In genomic region chr12:49661191-49661590, GRCh38 we compare ENCODE assay signal across 13 cellular contexts. TPM values are rescaled to one million over a fixed set of nuclear protein-coding genes. Genes with fewer than 3 reads are reported as not detected.
DNase-seq lines count a peak whose midpoint lies in the region; ATAC-seq lines count a peak whose summit lies in the region.
"Had no signal": no experiment of that assay in that cellular context is flagged by ENCODE, and none has a peak within 500 bp of the region (broad histone marks: within the 10 kb centered on the region; RNA-seq: fewer than 3 reads in every experiment).

No MANE protein-coding gene starts in this region.

- H3K4me1 Mint-ChIP-seq in activated T-helper 2 cell treated with anti-CD3 and anti-CD28 coated beads, Interferon-gamma antibody, Interleukin-2, Interleukin-4, amounts not matched to agents 10 μg/mL and 5 μg/mL and 100 μg/mL, durations not matched to agents 14 hours and 24 hours and 36 hours (ENCODE audit: low read depth): peaks cover 54% of the 10 kb centered on the region

- no peak overlapping the region for H3K4me3 Mint-ChIP-seq in activated T-helper 2 cell treated with anti-CD3 and anti-CD28 coated beads, Interferon-gamma antibody, Interleukin-2, Interleukin-4, amounts not matched to agents 10 μg/mL and 5 μg/mL and 100 μg/mL, durations not matched to agents 14 hours and 24 hours and 36 hours (ENCODE audit: low read depth)

- no peaks in the 10 kb centered on the region for H3K27me3 Mint-ChIP-seq in activated T-helper 2 cell treated with anti-CD3 and anti-CD28 coated beads, Interferon-gamma antibody, Interleukin-2, Interleukin-4, amounts not matched to agents 10 μg/mL and 5 μg/mL and 100 μg/mL, durations not matched to agents 14 hours and 24 hours and 36 hours (ENCODE audit: low read depth)

- intact Hi-C loops in activated T-helper 2 cell treated with anti-CD3 and anti-CD28 coated beads, Interferon-gamma antibody, Interleukin-2, Interleukin-4, amounts not matched to agents 10 μg/mL and 5 μg/mL and 100 μg/mL, durations not matched to agents 14 hours and 24 hours and 36 hours (cut with micrococcal nuclease): no loop called here
- intact Hi-C loops in head of caudate nucleus (cut with DNase I): no loop called here

- peaks cover 74% of the 10 kb centered on the region for H3K36me3 Mint-ChIP-seq in activated T-helper 2 cell treated with anti-CD3 and anti-CD28 coated beads, Interferon-gamma antibody, Interleukin-2, Interleukin-4, amounts not matched to agents 10 μg/mL and 5 μg/mL and 100 μg/mL, durations not matched to agents 14 hours and 24 hours and 36 hours (ENCODE audit: low read depth)

- DNase-seq in SIG-M5 treated with dmso at 0.1 percent for 504 hours (lab: John Stamatoyannopoulos, UW; ENCODE audit: unreplicated experiment): peak; percentile 54
- no peak for DNase-seq in SIG-M5 (lab: John Stamatoyannopoulos, UW)
- DNase-seq in activated T-helper 2 cell treated with anti-CD3 and anti-CD28 coated beads, Interferon-gamma antibody, Interleukin-2, Interleukin-4, amounts not matched to agents 10 μg/mL and 5 μg/mL and 100 μg/mL, durations not matched to agents 14 hours and 24 hours and 36 hours (ENCODE audit: low spot score): no peak
- peak; percentile 34 for DNase-seq in pons (ENCODE audit: low spot score)
- DNase-seq in head of caudate nucleus: no peak
- no peak for DNase-seq in foreskin melanocyte
- no peak for DNase-seq in activated effector memory CD4-positive, alpha-beta T cell treated with anti-CD3 and anti-CD28 coated beads, Interleukin-2, amount 50 U/mL, for 16 hours
- DNase-seq: 8988T, anterior cingulate cortex, GF-D8, Kasumi-1, left cardiac atrium had no signal

- no peaks in the 10 kb centered on the region for H3K9me3 Mint-ChIP-seq in activated T-helper 2 cell treated with anti-CD3 and anti-CD28 coated beads, Interferon-gamma antibody, Interleukin-2, Interleukin-4, amounts not matched to agents 10 μg/mL and 5 μg/mL and 100 μg/mL, durations not matched to agents 14 hours and 24 hours and 36 hours

- peak; percentile 40 for ATAC-seq in HG03280 (IDR thresholded peaks at IDR 0.05; ENCODE audit: unreplicated experiment)
- ATAC-seq: left cardiac atrium had no signal

- peak overlapping the region; percentile 44 for H3K27ac Mint-ChIP-seq in activated T-helper 2 cell treated with anti-CD3 and anti-CD28 coated beads, Interferon-gamma antibody, Interleukin-2, Interleukin-4, amounts not matched to agents 10 μg/mL and 5 μg/mL and 100 μg/mL, durations not matched to agents 14 hours and 24 hours and 36 hours

RNA-seq across cellular contexts. Expression of gene PRPF40B, which starts 37.8 kb away (rescaled TPM):
- total RNA-seq in activated T-helper 2 cell treated with anti-CD3 and anti-CD28 coated beads, Interferon-gamma antibody, Interleukin-2, Interleukin-4, amounts not matched to agents 10 μg/mL and 5 μg/mL and 100 μg/mL, durations not matched to agents 14 hours and 24 hours and 36 hours: 10.1 and 13.3 TPM in 2 replicates

RNA-seq across cellular contexts. Expression of gene FMNL3, which starts 46.0 kb away (rescaled TPM):
- 36.2 and 38.0 TPM in 2 replicates for total RNA-seq in activated T-helper 2 cell treated with anti-CD3 and anti-CD28 coated beads, Interferon-gamma antibody, Interleukin-2, Interleukin-4, amounts not matched to agents 10 μg/mL and 5 μg/mL and 100 μg/mL, durations not matched to agents 14 hours and 24 hours and 36 hours

RNA-seq across cellular contexts. Expression of gene FAM186B, which starts 55.8 kb away (rescaled TPM):
- 0.30 and 0.37 TPM in 2 replicates for total RNA-seq in activated T-helper 2 cell treated with anti-CD3 and anti-CD28 coated beads, Interferon-gamma antibody, Interleukin-2, Interleukin-4, amounts not matched to agents 10 μg/mL and 5 μg/mL and 100 μg/mL, durations not matched to agents 14 hours and 24 hours and 36 hours

Comparison
In these comparisons a context has a peak if more than half of its experiments do, and no peak if none do; other contexts are left out.
1. DNase-seq: peak in SIG-M5 treated with dmso at 0.1 percent for 504 hours (single experiment) and pons (single experiment); none in SIG-M5 (single experiment), activated T-helper 2 cell treated with anti-CD3 and anti-CD28 coated beads, Interferon-gamma antibody, Interleukin-2, Interleukin-4, amounts not matched to agents 10 μg/mL and 5 μg/mL and 100 μg/mL, durations not matched to agents 14 hours and 24 hours and 36 hours (single experiment), head of caudate nucleus (0 of 42), foreskin melanocyte (single experiment) and activated effector memory CD4-positive, alpha-beta T cell treated with anti-CD3 and anti-CD28 coated beads, Interleukin-2, amount 50 U/mL, for 16 hours (single experiment).